ENCODE assay signal across 1 cellular context in the genomic region with DNA sequence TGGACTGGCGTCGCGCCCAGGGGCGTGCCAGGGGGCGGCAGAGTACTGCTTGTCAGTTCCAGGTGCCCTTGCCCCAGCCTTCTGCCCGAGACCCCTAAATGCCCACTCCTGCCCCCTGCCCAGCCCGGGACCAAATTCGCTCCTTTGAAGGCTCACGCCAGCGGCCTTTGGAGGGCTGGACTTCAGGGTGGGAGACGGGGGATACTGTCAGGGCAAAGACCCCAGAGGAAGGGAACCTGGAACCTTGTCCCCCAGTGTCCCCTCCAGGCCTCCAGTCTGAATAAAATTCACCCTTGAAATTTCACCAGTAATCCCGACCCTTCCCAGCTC.
TF ChIP-seq lines count a peak whose summit lies in the region.

No MANE protein-coding gene starts in this region.

TF ChIP-seq in GM12891, 5 proteins besides CTCF, POLR2A, EP300 and RAD21:
- no peak for TF ChIP-seq POU2F2 (IDR thresholded peaks at IDR 0.05; ENCODE audit: low read depth, low read length)
- TF ChIP-seq SPI1 (IDR thresholded peaks at IDR 0.05; ENCODE audit: low read depth, low read length), result no peak
- TF ChIP-seq PAX5 (IDR thresholded peaks at IDR 0.05; ENCODE audit: insufficient read depth, low read length, severe bottlenecking), result no peak
- TF ChIP-seq POLR2AphosphoS5 (IDR thresholded peaks at IDR 0.05; ENCODE audit: low read depth, low read length), result no peak
- TF ChIP-seq TAF1 (IDR thresholded peaks at IDR 0.05; ENCODE audit: low read depth, low read length), result no peak
